In the genomic region with DNA sequence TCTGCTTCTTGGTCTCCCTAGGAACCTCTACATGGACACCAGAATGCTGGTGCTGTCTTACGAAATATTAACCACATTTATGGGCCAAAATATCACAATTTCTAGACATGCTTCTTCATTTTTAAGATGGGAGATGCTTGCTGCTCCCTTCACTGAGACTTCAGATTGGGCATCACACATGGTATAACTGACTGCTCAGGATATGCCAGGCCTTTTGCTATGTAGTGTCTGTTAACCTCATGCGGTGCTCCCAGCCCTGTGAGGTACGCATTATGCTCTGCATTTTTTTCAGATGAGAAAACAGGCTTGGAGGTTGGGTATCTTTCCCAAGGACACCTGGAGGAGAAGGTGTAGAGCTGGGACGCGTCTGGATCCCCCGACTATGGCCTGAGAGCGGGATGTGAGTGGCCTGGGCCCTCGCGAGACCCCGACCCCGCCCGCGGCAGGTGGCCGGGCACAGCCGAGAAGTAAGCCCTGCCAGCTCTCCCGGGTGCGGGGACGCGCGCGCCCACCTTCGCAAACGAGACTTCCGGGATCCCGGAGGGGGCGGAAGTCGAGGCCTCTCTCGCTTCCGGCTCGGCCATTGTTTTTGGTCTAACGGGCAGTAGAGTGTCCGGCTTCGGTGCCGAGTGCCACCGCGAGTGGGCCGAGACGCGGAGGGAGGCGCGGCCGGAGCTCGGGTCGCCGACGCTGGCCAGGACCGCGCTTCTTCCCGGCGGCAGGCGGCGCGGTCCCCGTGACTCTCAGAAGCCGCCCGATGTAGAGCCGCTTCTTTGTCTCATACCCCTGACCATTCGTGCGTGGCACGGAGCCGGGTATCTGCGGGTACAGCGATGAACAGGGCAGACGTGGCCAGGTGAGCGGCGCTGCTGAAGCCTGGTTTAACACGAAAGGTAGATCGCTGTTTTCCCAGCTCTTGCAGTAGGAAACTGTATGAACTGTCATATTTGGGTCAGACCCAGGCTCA, we compare ENCODE assay signal across 8 cellular contexts.
A peak's percentile ranks its signal among the peaks of the same experiment; 100 is the strongest.
DNase-seq lines count a peak whose midpoint lies in the region; ATAC-seq and TF ChIP-seq lines count a peak whose summit lies in the region.

A gene (plus strand): TSS at position 568 of the 967 bp plus-strand sequence. CDS start 1,855 bp downstream, outside the sequence.

- DNase-seq in GM10248 (ENCODE audit: extremely low spot score) (peak; percentile 84), NT2/D1 (ENCODE audit: low read depth, low spot score) (peak; percentile 27), foreskin fibroblast (peak; percentile 44 to 79)
- DNase-seq in activated gamma-delta T cell treated with anti-CD3 and anti-CD28 coated beads, Interleukin-2, amount 50 U/mL, for 16 hours (ENCODE audit: low read depth) = peak; percentile 42
- DNase-seq in stimulated activated naive CD8-positive, alpha-beta T cell treated with anti-CD3 and anti-CD28 coated beads, Interleukin-15, Interleukin-2, amounts not matched to agents 100 U/mL and 50 U/mL, for 24 hours = peak; percentile 75

- ATAC-seq in HG02623 (IDR thresholded peaks at IDR 0.05; ENCODE audit: unreplicated experiment) (peak; percentile 62), GM18873 (IDR thresholded peaks at IDR 0.05; ENCODE audit: low FRiP score, unreplicated experiment) (no peak)
- ATAC-seq in stimulated activated naive CD8-positive, alpha-beta T cell treated with anti-CD3 and anti-CD28 coated beads, Interleukin-15, Interleukin-2, amounts not matched to agents 100 U/mL and 50 U/mL, for 24 hours = peak; percentile 74

- peaks cover 22% of the 10 kb centered on the region for H3K4me1 Mint-ChIP-seq in nephron

- H3K4me3 Mint-ChIP-seq in nephron = peak within 1 kb of the TSS; percentile 86 to 98 (median 96)

- peaks cover 12% of the 10 kb centered on the region for H3K9me3 Mint-ChIP-seq in nephron

- peaks cover 35% of the 10 kb centered on the region for H3K36me3 ChIP-seq in NT2/D1 (ENCODE audit: insufficient read depth, insufficient read length, low read length)

- peak within 1 kb of the TSS; percentile 98 for H3K4me3 ChIP-seq in NT2/D1 (ENCODE audit: insufficient read length, low read depth)
- H3K4me3 ChIP-seq in foreskin fibroblast (ENCODE audit: low read depth in 1 of 2, low read length in 2 of 2) = peak within 1 kb of the TSS; percentile 53 to 62

- TF ChIP-seq CTCF in GM10248 (IDR thresholded peaks at IDR 0.05; ENCODE audit: control extremely low read depth, extremely low read depth, low read depth, missing control alignments) (no peak), foreskin fibroblast (IDR thresholded peaks at IDR 0.05; ENCODE audit: low read depth, low read length) (no peak), nephron (IDR thresholded peaks at IDR 0.05; ENCODE audit: unreplicated experiment in 3 of 3) (no peak)

- peaks cover 20% of the 10 kb centered on the region for H3K27me3 Mint-ChIP-seq in nephron (ENCODE audit: low read depth)

- peak within 1 kb of the TSS; percentile 93 for H3K9ac ChIP-seq in NT2/D1 (ENCODE audit: insufficient read length, low read depth)

- CTCF ChIA-PET in GM10248 (lab: Yijun Ruan, JAX) = interaction anchor here (0.8 to 3.1 kb wide), 3 partner anchors 16 to 28 kb away, joined by 3 to 10 read pairs (median 9); no protein-coding TSS in a partner anchor

- no peaks in the 10 kb centered on the region for H3K27me3 ChIP-seq in NT2/D1 (ENCODE audit: insufficient read depth, insufficient read length)

- peak within 1 kb of the TSS; percentile 71 to 86 (median 74) for H3K27ac Mint-ChIP-seq in nephron

- no peaks in the 10 kb centered on the region for H3K4me1 ChIP-seq in NT2/D1 (ENCODE audit: insufficient read depth, insufficient read length)

- peaks cover 47% of the 10 kb centered on the region for H3K36me3 Mint-ChIP-seq in nephron (ENCODE audit: low read depth)

- peaks cover 4% of the 10 kb centered on the region; the same call in 1 of the 2 replicates for H3K9me3 ChIP-seq in NT2/D1 (ENCODE audit: insufficient read depth, low read length)

- POLR2A ChIA-PET in GM10248 (lab: Yijun Ruan, JAX) = no interaction called here

Comparison
In these comparisons a context has a peak if more than half of its experiments do, and no peak if none do; other contexts are left out.
1. DNase-seq: peak in every context shown above with its lines; median percentile 84 in GM10248; 75 in stimulated activated naive CD8-positive, alpha-beta T cell treated with anti-CD3 and anti-CD28 coated beads, Interleukin-15, Interleukin-2, amounts not matched to agents 100 U/mL and 50 U/mL, for 24 hours; 62 in foreskin fibroblast; 42 in activated gamma-delta T cell treated with anti-CD3 and anti-CD28 coated beads, Interleukin-2, amount 50 U/mL, for 16 hours; 27 in NT2/D1.